Comparison of ENCODE assay signal across 1 cellular context in genomic region chr4:23290656-23291055, GRCh38.
TF ChIP-seq lines count a peak whose summit lies in the region.

No MANE protein-coding gene starts in this region.

TF ChIP-seq in WTC11, 78 proteins besides CTCF, POLR2A, EP300 and RAD21 (continued from another document):
- no peak for TF ChIP-seq STAT6 (CRISPR knock-in tag; conservative IDR thresholded peaks at IDR 0.05; ENCODE audit: low read depth)
- no peak for TF ChIP-seq ZNF317 (CRISPR knock-in tag; IDR thresholded peaks at IDR 0.05; ENCODE audit: borderline replicate concordance, low read depth)
- no peak for TF ChIP-seq NFATC4 (CRISPR knock-in tag; IDR thresholded peaks at IDR 0.05)
- TF ChIP-seq PRDM15 (CRISPR knock-in tag; IDR thresholded peaks at IDR 0.05): no peak
- no peak for TF ChIP-seq ETV6 (CRISPR knock-in tag; IDR thresholded peaks at IDR 0.05)
- no peak for TF ChIP-seq ATF3 (CRISPR knock-in tag; conservative IDR thresholded peaks at IDR 0.05)
- TF ChIP-seq FOXP4 (CRISPR knock-in tag; IDR thresholded peaks at IDR 0.05): no peak
TF ChIP-seq in WTC11: peak in this region for 0.
